ENCODE assay signal across 8 cellular contexts in genomic region chr3:160403796-160404510, GRCh38. TPM values are rescaled to one million over a fixed set of nuclear protein-coding genes. Genes with fewer than 3 reads are reported as not detected.
DNase-seq lines count a peak whose midpoint lies in the region; ATAC-seq and TF ChIP-seq lines count a peak whose summit lies in the region.

No MANE protein-coding gene starts in this region.

- peaks cover 96% of the 10 kb centered on the region for H3K79me2 ChIP-seq in OCI-LY3 (ENCODE audit: low read length)

- H3K4me3 Mint-ChIP-seq in endothelial cell (ENCODE audit: unreplicated experiment): peak overlapping the region; percentile 60

- H3K27ac ChIP-seq in OCI-LY3 (ENCODE audit: low read length) (peak overlapping the region; percentile 22), rectal smooth muscle tissue (ENCODE audit: low read depth, low read length) (peak overlapping the region; percentile 30), Peyer's patch (no peak overlapping the region)

- peaks cover 19% of the 10 kb centered on the region for H3K27me3 Mint-ChIP-seq in endothelial cell (ENCODE audit: unreplicated experiment)

- no peak for TF ChIP-seq CTCF in GM12864 (IDR thresholded peaks at IDR 0.05; ENCODE audit: low read depth, low read length, missing control alignments)
- no peak for TF ChIP-seq CTCF in OCI-LY3 (IDR thresholded peaks at IDR 0.05; ENCODE audit: low read depth, low read length)
- no peak for TF ChIP-seq CTCF in endothelial cell (IDR thresholded peaks at IDR 0.05; ENCODE audit: unreplicated experiment)
- TF ChIP-seq CTCF in Peyer's patch (IDR thresholded peaks at IDR 0.05): no peak

- peaks cover 10% of the 10 kb centered on the region for H3K36me3 Mint-ChIP-seq in endothelial cell (ENCODE audit: low read depth, unreplicated experiment)

- H3K9ac ChIP-seq in OCI-LY3 (ENCODE audit: low read length): peak overlapping the region; percentile 99
- H3K9ac ChIP-seq in rectal smooth muscle tissue (ENCODE audit: low read length): no peak overlapping the region

- H3K4me1 Mint-ChIP-seq in endothelial cell (ENCODE audit: unreplicated experiment): peaks cover 32% of the 10 kb centered on the region

- H3K9me3 ChIP-seq in OCI-LY3 (ENCODE audit: insufficient read depth, low read length) (no peaks in the 10 kb centered on the region), Peyer's patch (no peaks in the 10 kb centered on the region)

- H3K36me3 ChIP-seq in OCI-LY3 (replicated peaks; ENCODE audit: low read depth, low read length) (peaks cover 72% of the 10 kb centered on the region), rectal smooth muscle tissue (ENCODE audit: control insufficient read depth, insufficient read depth, low read length) (no peaks in the 10 kb centered on the region), Peyer's patch (no peaks in the 10 kb centered on the region)

- H3K27me3 ChIP-seq in OCI-LY3 (ENCODE audit: low read depth, low read length) (no peaks in the 10 kb centered on the region), rectal smooth muscle tissue (ENCODE audit: control insufficient read depth, insufficient read depth, low read length) (no peaks in the 10 kb centered on the region), Peyer's patch (no peaks in the 10 kb centered on the region)

- H3K4me1 ChIP-seq in OCI-LY3 (ENCODE audit: low read length): peaks cover 21% of the 10 kb centered on the region
- H3K4me1 ChIP-seq in rectal smooth muscle tissue (ENCODE audit: control insufficient read depth, insufficient read depth, low read length): no peaks in the 10 kb centered on the region
- H3K4me1 ChIP-seq in Peyer's patch: peaks cover 0 to 7% (median 0%) of the 10 kb centered on the region in 4 donors

- peak overlapping the region; percentile 86 for H3K4me2 ChIP-seq in OCI-LY3 (ENCODE audit: low read length)

- H4K20me1 ChIP-seq in OCI-LY3 (ENCODE audit: insufficient read depth, low read length): peaks cover 47% of the 10 kb centered on the region

- no peak for ATAC-seq in GM21529 (IDR thresholded peaks at IDR 0.05; ENCODE audit: unreplicated experiment)

- H3K4me3 ChIP-seq in GM12864 (ENCODE audit: low read depth, low read length) (peak overlapping the region; percentile 17; the same call in 1 of the 2 replicates), OCI-LY3 (ENCODE audit: low read length) (peak overlapping the region; percentile 96), rectal smooth muscle tissue (ENCODE audit: low read length) (no peak overlapping the region), Peyer's patch (peak overlapping the region in 1 of 4 donors; percentile 78)

- no peak for DNase-seq in GM12864 (ENCODE audit: low read depth)
- DNase-seq in endothelial cell (ENCODE audit: low spot score): no peak
- DNase-seq in stimulated activated CD4-positive, alpha-beta T cell treated with anti-CD3 and anti-CD28 coated beads, Interleukin-4, amount 100 ng/mL, for 4 hours: no peak
- no peak for DNase-seq in anterior cingulate cortex (lab: John Stamatoyannopoulos, UW)
- no peak for DNase-seq in Peyer's patch

- peak overlapping the region; percentile 91 for H3K27ac Mint-ChIP-seq in endothelial cell (ENCODE audit: unreplicated experiment)

- H3K9me3 Mint-ChIP-seq in endothelial cell (ENCODE audit: unreplicated experiment): no peaks in the 10 kb centered on the region

- no peak overlapping the region for H2AFZ ChIP-seq in OCI-LY3 (ENCODE audit: low read depth, low read length)

- no peak for TF ChIP-seq POLR2A in Peyer's patch (IDR thresholded peaks at IDR 0.05)

RNA-seq across cellular contexts. Expression of gene SMC4, which starts 4.5 kb away (rescaled TPM):
- total RNA-seq in endothelial cell (ENCODE audit: unreplicated experiment) (69.4 TPM), Peyer's patch (100 to 1,000 TPM in 1 of 4 donors, 10 to 100 TPM in 3; 34.3 to 123 (median 50.8) TPM)

RNA-seq across cellular contexts. Expression of gene IFT80, which starts 4.9 kb away (rescaled TPM):
- 33.2 TPM for total RNA-seq in endothelial cell (ENCODE audit: unreplicated experiment)
- 10 to 100 TPM; 10.5 to 35.5 (median 15.4) TPM for total RNA-seq in Peyer's patch

RNA-seq across cellular contexts. Expression of gene TRIM59, which starts 45.6 kb away (rescaled TPM):
- total RNA-seq in endothelial cell (ENCODE audit: unreplicated experiment) (12.8 TPM), Peyer's patch (1 to 10 TPM; 1.7 to 6.7 (median 4.1) TPM)

Comparison
In these comparisons a context has a peak if more than half of its experiments do, and no peak if none do; other contexts are left out.
1. H3K27ac ChIP-seq: peak in OCI-LY3 (single experiment) and rectal smooth muscle tissue (single experiment); none in Peyer's patch (0 of 4).